8 cellular contexts compared by ENCODE assay signal in genomic region chr19:38683393-38684077, GRCh38. TPM values are rescaled to one million over a fixed set of nuclear protein-coding genes. Genes with fewer than 3 reads are reported as not detected.
DNase-seq lines count a peak whose midpoint lies in the region; ATAC-seq lines count a peak whose summit lies in the region.

No MANE protein-coding gene starts in this region.

- no peak overlapping the region for H2AFZ ChIP-seq in Karpas-422 (ENCODE audit: low read length)

- H4K20me1 ChIP-seq in Karpas-422 (ENCODE audit: insufficient read depth, low read depth, low read length), result peaks cover 7% of the 10 kb centered on the region; the same call in 1 of the 2 replicates

- H3K27me3 ChIP-seq in duodenal mucosa (ENCODE audit: control insufficient read depth in 1 of 2, insufficient read depth in 2 of 2, low read length in 2 of 2), result no peaks in the 10 kb centered on the region
- no peaks in the 10 kb centered on the region for H3K27me3 ChIP-seq in Karpas-422 (ENCODE audit: low read length)

- DNase-seq in EL, result peak; percentile 93
- peak; percentile 69 for DNase-seq in NCI-H146 (lab: John Stamatoyannopoulos, UW)
- peak; percentile 66 for DNase-seq in activated CD4-positive, alpha-beta T cell treated with anti-CD3 and anti-CD28 coated beads for 48 hours
- peak; percentile 85 to 88 for DNase-seq in lung microvascular endothelial cell (ENCODE audit: low read depth in 2 of 2)
- DNase-seq in stimulated activated effector memory CD8-positive, alpha-beta T cell treated with anti-CD3 and anti-CD28 coated beads, Interleukin-12 subunit alpha, Interleukin-12 subunit beta, amount 100 ng/mL, for 72 hours (ENCODE audit: low spot score in 2 of 2), result peak; percentile 26 to 76
- no peak for DNase-seq in Karpas-422

- H3K36me3 Mint-ChIP-seq in stimulated activated effector memory CD8-positive, alpha-beta T cell treated with anti-CD3 and anti-CD28 coated beads, Interleukin-12 subunit alpha, Interleukin-12 subunit beta, amount 100 ng/mL, for 72 hours, result peaks cover 53% of the 10 kb centered on the region

- H3K27ac Mint-ChIP-seq in stimulated activated effector memory CD8-positive, alpha-beta T cell treated with anti-CD3 and anti-CD28 coated beads, Interleukin-12 subunit alpha, Interleukin-12 subunit beta, amount 100 ng/mL, for 72 hours, result peak overlapping the region; percentile 97

- H3K9me2 ChIP-seq in Karpas-422 (replicated peaks; ENCODE audit: insufficient read depth, low read length), result no peaks in the 10 kb centered on the region

- peak overlapping the region in 1 of 2 donors; percentile 7 for H3K4me3 ChIP-seq in duodenal mucosa (ENCODE audit: low read depth in 1 of 2, low read length in 2 of 2)
- no peak overlapping the region for H3K4me3 ChIP-seq in Karpas-422 (ENCODE audit: low read length)

- H3K4me1 ChIP-seq in duodenal mucosa (ENCODE audit: control insufficient read depth in 1 of 2, insufficient read depth in 2 of 2, low read length in 2 of 2), result peaks cover 83 to 89% of the 10 kb centered on the region in 2 donors
- peaks cover 30% of the 10 kb centered on the region for H3K4me1 ChIP-seq in Karpas-422 (ENCODE audit: low read length)

- H3K4me1 Mint-ChIP-seq in stimulated activated effector memory CD8-positive, alpha-beta T cell treated with anti-CD3 and anti-CD28 coated beads, Interleukin-12 subunit alpha, Interleukin-12 subunit beta, amount 100 ng/mL, for 72 hours, result peaks cover 93% of the 10 kb centered on the region

- peak overlapping the region; percentile 68 for H3K4me3 Mint-ChIP-seq in stimulated activated effector memory CD8-positive, alpha-beta T cell treated with anti-CD3 and anti-CD28 coated beads, Interleukin-12 subunit alpha, Interleukin-12 subunit beta, amount 100 ng/mL, for 72 hours

- H3K36me3 ChIP-seq in duodenal mucosa (ENCODE audit: control insufficient read depth in 1 of 2, insufficient read depth in 2 of 2, low read length in 2 of 2) (peaks cover 2 to 3% of the 10 kb centered on the region in 2 donors), Karpas-422 (ENCODE audit: insufficient read depth, low read length) (0 out of 2 replicates have a peak, but pooled peaks cover 3% of the 10 kb centered on the region)

- no peak overlapping the region for H3K4me2 ChIP-seq in Karpas-422 (ENCODE audit: low read depth, low read length, poor library complexity, severe bottlenecking)

- H3K9ac ChIP-seq in duodenal mucosa (ENCODE audit: low read depth in 1 of 2, low read length in 2 of 2) (peak overlapping the region; percentile 78 to 82), Karpas-422 (ENCODE audit: low read length) (no peak overlapping the region)

- H3K27ac ChIP-seq in duodenal mucosa (ENCODE audit: low read depth, low read length), result peak overlapping the region; percentile 95
- no peak overlapping the region for H3K27ac ChIP-seq in Karpas-422 (ENCODE audit: low read length)

- H3K9me3 ChIP-seq in duodenal mucosa (ENCODE audit: control insufficient read depth in 1 of 2, low read length in 2 of 2), result no peaks in the 10 kb centered on the region
- H3K9me3 ChIP-seq in Karpas-422 (ENCODE audit: low read length), result no peaks in the 10 kb centered on the region

- no peaks in the 10 kb centered on the region for H3K9me3 Mint-ChIP-seq in stimulated activated effector memory CD8-positive, alpha-beta T cell treated with anti-CD3 and anti-CD28 coated beads, Interleukin-12 subunit alpha, Interleukin-12 subunit beta, amount 100 ng/mL, for 72 hours

- ATAC-seq in stimulated activated effector memory CD8-positive, alpha-beta T cell treated with anti-CD3 and anti-CD28 coated beads, Interleukin-12 subunit alpha, Interleukin-12 subunit beta, amount 100 ng/mL, for 72 hours, result peak; percentile 77
- ATAC-seq in HG03457 (IDR thresholded peaks at IDR 0.05; ENCODE audit: unreplicated experiment), result no peak

- H3K79me2 ChIP-seq in Karpas-422 (ENCODE audit: low read length), result peaks cover 97% of the 10 kb centered on the region

RNA-seq across cellular contexts. Expression of gene ACTN4, which starts 36.1 kb away (rescaled TPM):
- total RNA-seq in lung microvascular endothelial cell, result 131 and 136 TPM in 2 replicates
- 54.6 and 106 TPM in 2 replicates for total RNA-seq in Karpas-422 (2014; rRNA removed; shearing (Covaris generic); ENCODE audit: low replicate concordance)
